Comparison of ENCODE assay signal across 7 cellular contexts in genomic region chr14:64502476-64503183, GRCh38.
DNase-seq lines count a peak whose midpoint lies in the region; ATAC-seq, FAIRE-seq and TF ChIP-seq lines count a peak whose summit lies in the region.

No MANE protein-coding gene starts in this region.

- peaks cover 94% of the 10 kb centered on the region for H3K79me2 ChIP-seq in OCI-LY3 (ENCODE audit: low read length)

- DNase-seq in H54 (ENCODE audit: insufficient read length, low spot score) (no peak), amniotic epithelial cell (ENCODE audit: low read depth) (peak; percentile 61)
- peak; percentile 33 for DNase-seq in stimulated activated CD4-positive, alpha-beta T cell treated with anti-CD3 and anti-CD28 coated beads, Interleukin-4, amount 100 ng/mL, for 24 hours

- H2AFZ ChIP-seq in OCI-LY3 (ENCODE audit: low read depth, low read length): 0 out of 2 replicates have a peak overlapping the region, but pooled peaks have one; percentile 50

- peaks cover 14% of the 10 kb centered on the region for H3K36me3 ChIP-seq in OCI-LY3 (replicated peaks; ENCODE audit: low read depth, low read length)
- peaks cover 10% of the 10 kb centered on the region; the same call in 1 of the 2 replicates for H3K36me3 ChIP-seq in iPS-20b (ENCODE audit: insufficient read depth, low read depth, low read length)

- TF ChIP-seq POLR2A in H54 (IDR thresholded peaks at IDR 0.05; ENCODE audit: low read depth, low read length): no peak

- ATAC-seq in GM19328 (IDR thresholded peaks at IDR 0.05; ENCODE audit: unreplicated experiment): no peak
- ATAC-seq in HG03571 (IDR thresholded peaks at IDR 0.05; ENCODE audit: unreplicated experiment): no peak

- H3K9me3 ChIP-seq in OCI-LY3 (ENCODE audit: insufficient read depth, low read length) (no peaks in the 10 kb centered on the region), iPS-20b (ENCODE audit: insufficient read depth, low read depth, low read length) (no peaks in the 10 kb centered on the region)

- H4K20me1 ChIP-seq in OCI-LY3 (ENCODE audit: insufficient read depth, low read length): peaks cover 9% of the 10 kb centered on the region; the same call in 1 of the 2 replicates

- H3K27ac ChIP-seq in OCI-LY3 (ENCODE audit: low read length): peak overlapping the region; percentile 93
- H3K27ac ChIP-seq in iPS-20b (ENCODE audit: low read length): no peak overlapping the region

- peak overlapping the region; percentile 94 for H3K9ac ChIP-seq in OCI-LY3 (ENCODE audit: low read length)
- peak overlapping the region; percentile 97 for H3K9ac ChIP-seq in iPS-20b (ENCODE audit: low read depth, low read length)

- peak; percentile 30 for TF ChIP-seq CTCF in OCI-LY3 (IDR thresholded peaks at IDR 0.05; ENCODE audit: low read depth, low read length)

- peak; percentile 15 for FAIRE-seq in H54 (lab: Jason Lieb, UNC)

- H3K4me2 ChIP-seq in OCI-LY3 (ENCODE audit: low read length): peak overlapping the region; percentile 97

- H3K4me1 ChIP-seq in OCI-LY3 (ENCODE audit: low read length) (peaks cover 34% of the 10 kb centered on the region), iPS-20b (ENCODE audit: insufficient read depth, low read length) (peaks cover 18% of the 10 kb centered on the region)

- no peaks in the 10 kb centered on the region for H3K27me3 ChIP-seq in OCI-LY3 (ENCODE audit: low read depth, low read length)
- H3K27me3 ChIP-seq in iPS-20b (ENCODE audit: insufficient read depth, low read length): no peaks in the 10 kb centered on the region

- H3K4me3 ChIP-seq in OCI-LY3 (ENCODE audit: low read length): peak overlapping the region; percentile 80
- peak overlapping the region; percentile 96 for H3K4me3 ChIP-seq in iPS-20b (ENCODE audit: low read length)
